8 cellular contexts compared by ENCODE assay signal in genomic region chr19:7535993-7536685, GRCh38. TPM values are rescaled to one million over a fixed set of nuclear protein-coding genes. Genes with fewer than 3 reads are reported as not detected.
DNase-seq lines count a peak whose midpoint lies in the region; ATAC-seq, FAIRE-seq and TF ChIP-seq lines count a peak whose summit lies in the region.

No MANE protein-coding gene starts in this region.

- POLR2A ChIA-PET in PC-9 (lab: Charles Lee; ENCODE audit: unreplicated experiment) = no interaction called here

- no peaks in the 10 kb centered on the region for H3K9me2 ChIP-seq in PC-9 (ENCODE audit: insufficient read depth)

- H3F3A ChIP-seq in PC-9 (ENCODE audit: insufficient read depth, low read depth) = peaks cover 16% of the 10 kb centered on the region; the same call in 1 of the 2 replicates

- H3K27me3 ChIP-seq in PC-9 (ENCODE audit: insufficient read depth, low read depth) = no peaks in the 10 kb centered on the region
- H3K27me3 ChIP-seq in esophagus (ENCODE audit: control insufficient read depth in 1 of 2, insufficient read depth in 2 of 2, low read length in 2 of 2) = no peaks in the 10 kb centered on the region
- H3K27me3 ChIP-seq in pancreas = no peaks in the 10 kb centered on the region

- DNase-seq in PC-9 = no peak
- peak in 1 of 6 donors; percentile 52 for DNase-seq in pancreas
- no peak for DNase-seq in NCI-H187 (lab: John Stamatoyannopoulos, UW)

- H3K4me3 ChIP-seq in PC-9 = peak overlapping the region; percentile 83
- peak overlapping the region; percentile 75 to 100 for H3K4me3 ChIP-seq in esophagus (ENCODE audit: low read depth in 1 of 2, low read length in 2 of 2)
- H3K4me3 ChIP-seq in pancreas = peak overlapping the region; percentile 80 to 95 (median 88)

- peak overlapping the region; percentile 85 for H2AFZ ChIP-seq in PC-9

- H3K4me2 ChIP-seq in PC-9 = peak overlapping the region; percentile 100

- CTCF ChIA-PET in PC-9 (lab: Charles Lee) = no interaction called here

- no TSS peak for BruUV-seq in PC-9 (replicated peaks; lab: Mats Ljungman, UMichigan)

- H3K36me3 ChIP-seq in PC-9 (ENCODE audit: low read depth) (no peaks in the 10 kb centered on the region; the same call in 1 of the 2 replicates), esophagus (ENCODE audit: control insufficient read depth in 2 of 2, insufficient read depth in 2 of 2, low read length in 1 of 2) (peaks cover 0 to 13% of the 10 kb centered on the region in 2 donors), pancreas (peaks cover 0 to 12% (median 0%) of the 10 kb centered on the region in 3 donors)

- ATAC-seq in GM19467 (IDR thresholded peaks at IDR 0.05; ENCODE audit: unreplicated experiment) (peak; percentile 4), pancreas (no peak), GM18519 (IDR thresholded peaks at IDR 0.05; ENCODE audit: low FRiP score, unreplicated experiment) (no peak), GM21576 (IDR thresholded peaks at IDR 0.05; ENCODE audit: unreplicated experiment) (no peak), HG02588 (IDR thresholded peaks at IDR 0.05; ENCODE audit: unreplicated experiment) (no peak)

- H3K9me3 ChIP-seq in PC-9 (ENCODE audit: insufficient read depth, low read depth) = no peaks in the 10 kb centered on the region
- no peaks in the 10 kb centered on the region for H3K9me3 ChIP-seq in esophagus (ENCODE audit: control insufficient read depth in 2 of 2, insufficient read depth in 1 of 2, low read depth in 1 of 2, low read length in 1 of 2)
- H3K9me3 ChIP-seq in pancreas = no peaks in the 10 kb centered on the region

- H3K79me2 ChIP-seq in PC-9 (ENCODE audit: low read depth) = no peaks in the 10 kb centered on the region

- no peak overlapping the region for H3K27ac ChIP-seq in PC-9
- peak overlapping the region; percentile 73 to 83 for H3K27ac ChIP-seq in esophagus (ENCODE audit: low read depth in 2 of 2, low read length in 1 of 2)
- peak overlapping the region in 1 of 4 donors; percentile 87 for H3K27ac ChIP-seq in pancreas

- intact Hi-C loops in PC-9 (cut with micrococcal nuclease; ENCODE audit: unreplicated experiment) = loop anchor here (2.0 to 10.0 kb wide), 3 partner anchors 75 to 181 kb away; no protein-coding TSS in a partner anchor
- intact Hi-C loops in pancreas (cut with DNase I) = no loop called here

- H3K4me1 ChIP-seq in PC-9 (replicated peaks; ENCODE audit: insufficient read depth) = peaks cover 9% of the 10 kb centered on the region
- peaks cover 0 to 11% of the 10 kb centered on the region in 2 donors for H3K4me1 ChIP-seq in esophagus (ENCODE audit: control insufficient read depth in 2 of 2, insufficient read depth in 2 of 2, low read length in 1 of 2)
- H3K4me1 ChIP-seq in pancreas = peaks cover 0 to 5% (median 0%) of the 10 kb centered on the region in 3 donors

- TF ChIP-seq CTCF in PC-9 (conservative IDR thresholded peaks at IDR 0.05) (no peak), pancreas (IDR thresholded peaks at IDR 0.05) (no peak)

- FAIRE-seq in pancreas (lab: Jason Lieb, UNC) = no peak

- H4K20me1 ChIP-seq in PC-9 (ENCODE audit: insufficient read depth) = no peaks in the 10 kb centered on the region

- WGBS in esophagus, 2 donors = 14 to 16% methylated on average over 27 to 30 of the region's 30 CpGs
- WGBS in pancreas, 2 donors = 19 to 23% methylated on average over 30 of the region's 30 CpGs

RNA-seq across cellular contexts. Expression of gene PNPLA6, which starts 0.6 kb away (rescaled TPM):
- 121 and 139 TPM in 2 replicates for total RNA-seq in PC-9 (2021)
- 10 to 100 TPM; 27.2 to 47.7 TPM for polyA plus RNA-seq in esophagus
- 10 to 100 TPM; 25.4 to 65.2 (median 32.8) TPM for total RNA-seq in pancreas
- 10 to 100 TPM; 53.7 to 86.2 TPM for polyA plus RNA-seq in pancreas

RNA-seq across cellular contexts. Expression of gene MCOLN1, which starts 13.7 kb away (rescaled TPM):
- total RNA-seq in PC-9 (2021) (10.4 and 16.0 TPM in 2 replicates), pancreas (10 to 100 TPM in 2 of 6 donors, 1 to 10 TPM in 4; 6.9 to 16.8 (median 9.3) TPM)
- polyA plus RNA-seq in esophagus (10 to 100 TPM; 13.4 to 17.2 TPM), pancreas (10 to 100 TPM; 33.5 to 35.4 TPM)

RNA-seq across cellular contexts. Expression of gene ZNF358, which starts 20.2 kb away (rescaled TPM):
- total RNA-seq in PC-9 (2021) (60.7 and 85.3 TPM in 2 replicates), pancreas (10 to 100 TPM; 22.6 to 33.9 (median 23.3) TPM)
- polyA plus RNA-seq in esophagus (10 to 100 TPM; 19.6 to 25.6 TPM), pancreas (10 to 100 TPM; 35.5 to 68.8 TPM)

RNA-seq across cellular contexts. Expression of gene PEX11G, which starts 47.3 kb away (rescaled TPM):
- total RNA-seq in PC-9 (2021) = 10.5 and 16.0 TPM in 2 replicates
- 1 to 10 TPM; 4.9 to 6.5 TPM for polyA plus RNA-seq in esophagus
- 1 to 10 TPM; 1.5 to 3.2 (median 2.2) TPM for total RNA-seq in pancreas
- polyA plus RNA-seq in pancreas = 1 to 10 TPM; 5.9 to 6.8 TPM

RNA-seq across cellular contexts. Expression of gene CAMSAP3, which starts 59.5 kb away (rescaled TPM):
- total RNA-seq in PC-9 (2021) (25.9 and 27.8 TPM in 2 replicates), pancreas (10 to 100 TPM; 12.1 to 25.5 (median 20.6) TPM)
- polyA plus RNA-seq in esophagus (10 to 100 TPM; 24.3 to 40.9 TPM), pancreas (10 to 100 TPM; 52.6 to 64.5 TPM)
